Comparison of ENCODE assay signal across 9 cellular contexts in the genomic region with DNA sequence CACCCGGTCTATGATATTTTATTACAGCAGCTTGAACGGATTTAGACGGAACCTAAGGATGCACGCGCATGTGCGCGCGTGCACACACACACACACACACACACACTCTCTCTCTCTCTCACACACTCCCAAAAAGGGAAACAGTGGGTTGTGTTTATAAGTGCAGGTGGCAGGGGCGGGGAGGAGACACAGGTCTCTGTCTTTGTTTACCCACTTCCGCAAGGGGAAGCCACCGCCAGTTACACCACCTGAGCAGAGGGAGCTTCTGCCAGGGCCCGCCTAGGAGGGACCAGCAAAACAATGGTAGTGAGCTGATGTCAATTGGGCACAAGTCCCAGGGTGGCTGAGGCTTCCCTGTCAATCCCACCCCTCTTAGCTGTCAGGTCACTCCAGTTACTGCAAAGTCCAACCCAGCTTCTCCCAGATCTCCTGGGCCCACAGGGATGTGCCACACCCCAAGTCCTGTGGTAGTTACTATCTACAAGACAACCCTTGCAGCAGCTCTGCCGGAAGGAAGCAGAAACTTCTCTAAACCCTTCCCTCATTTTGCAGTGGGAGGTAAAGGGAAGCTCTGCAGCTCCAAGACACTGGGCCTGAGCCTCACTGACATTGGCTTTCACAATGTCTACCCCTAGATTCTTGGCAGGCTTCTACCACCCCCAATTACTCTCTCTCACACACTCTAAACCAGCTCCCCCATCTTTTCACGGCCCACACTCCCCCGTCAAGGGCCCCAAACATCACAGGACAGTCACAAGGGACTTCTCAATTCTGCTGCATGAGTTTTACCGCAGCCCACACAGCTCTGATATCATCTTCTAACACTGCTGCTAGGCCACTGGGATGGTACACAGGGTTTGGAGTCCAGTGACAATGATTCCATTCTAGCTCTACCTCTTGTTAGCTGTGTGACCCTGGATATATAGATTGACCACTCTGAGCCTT. TPM values are rescaled to one million over a fixed set of nuclear protein-coding genes. Genes with fewer than 3 reads are reported as not detected.
A peak's percentile ranks its signal among the peaks of the same experiment; 100 is the strongest.
DNase-seq lines count a peak whose midpoint lies in the region; ATAC-seq and TF ChIP-seq lines count a peak whose summit lies in the region.
"Had no signal": no experiment of that assay in that cellular context is flagged by ENCODE, and none has a peak within 500 bp of the region (broad histone marks: within the 10 kb centered on the region; RNA-seq: fewer than 3 reads in every experiment).

No MANE protein-coding gene starts in this region.

- H3K79me2 ChIP-seq in GM23338 (replicated peaks; ENCODE audit: insufficient read depth), result peaks cover 60% of the 10 kb centered on the region

- H3K4me2 ChIP-seq in GM23338, result no peak overlapping the region

- no peaks in the 10 kb centered on the region for H3F3A ChIP-seq in GM23338 (replicated peaks; ENCODE audit: low read depth)

- H3K9me2 ChIP-seq in GM23338 (ENCODE audit: insufficient read depth), result no peaks in the 10 kb centered on the region; the same call in 1 of the 2 replicates

- H3K4me1 ChIP-seq in heart left ventricle (peaks cover 11 to 100% (median 85%) of the 10 kb centered on the region in 12 donors), GM23338 (ENCODE audit: insufficient read depth) (no peaks in the 10 kb centered on the region; the same call in 1 of the 2 replicates)

- H3K9me3 ChIP-seq in heart left ventricle, result peaks cover 0 to 7% (median 0%) of the 10 kb centered on the region in 12 donors

- H3K27me3 ChIP-seq in heart left ventricle (no peaks in the 10 kb centered on the region), GM23338 (ENCODE audit: insufficient read depth) (no peaks in the 10 kb centered on the region)

- H3K27ac Mint-ChIP-seq in GM23338, result no peak overlapping the region; the same call in 1 of the 2 replicates

- peak overlapping the region in 11 of 12 donors; percentile 29 to 93 (median 80) for H3K27ac ChIP-seq in heart left ventricle
- no peak overlapping the region for H3K27ac ChIP-seq in GM23338 (ENCODE audit: low read depth)

- intact Hi-C loops in heart left ventricle (cut with DNase I), result no loop called here

- H2AFZ ChIP-seq in GM23338, result no peak overlapping the region

- H3K4me1 Mint-ChIP-seq in GM23338, result peaks cover 20% of the 10 kb centered on the region

- TF ChIP-seq POLR2A in GM15510 (IDR thresholded peaks at IDR 0.05; ENCODE audit: borderline replicate concordance, extremely low read depth, insufficient read length) (peak; percentile 15), heart left ventricle (IDR thresholded peaks at IDR 0.05) (no peak)

- H3K4me3 ChIP-seq in heart left ventricle (peak overlapping the region in 1 of 12 donors; percentile 18), GM23338 (no peak overlapping the region)

- H3K36me3 ChIP-seq in heart left ventricle (peaks cover 0 to 6% (median 0%) of the 10 kb centered on the region in 9 donors), GM23338 (ENCODE audit: insufficient read depth) (no peaks in the 10 kb centered on the region)

- peak; percentile 76 for DNase-seq in NAMALWA (ENCODE audit: low spot score)
- DNase-seq in activated CD4-positive, alpha-beta T cell treated with anti-CD3 and anti-CD28 coated beads, Interleukin-2, amount 50 U/mL, for 48 hours, result peak; percentile 62 to 71
- DNase-seq in heart left ventricle, result peak in 1 of 5 donors; percentile 67
- peak; percentile 32 to 58 for DNase-seq in stimulated activated CD4-positive, alpha-beta T cell treated with anti-CD3 and anti-CD28 coated beads, Interleukin-4, amount 100 ng/mL, for 48 hours (ENCODE audit: low read depth in 2 of 2)
- no peak for DNase-seq in GM23338 (ENCODE audit: low spot score)
- no peak for DNase-seq in SW 1271 (lab: John Stamatoyannopoulos, UW)

- 39 to 61% (median 51%) methylated on average over 15 to 16 of the region's 16 CpGs for WGBS in heart left ventricle, 4 donors

- ATAC-seq in GM21825 (IDR thresholded peaks at IDR 0.05; ENCODE audit: unreplicated experiment) (peak; percentile 85), heart left ventricle (peak in 3 of 4 donors; percentile 1 to 28 (median 19)), GM23338 (no peak)

- H3K9me3 Mint-ChIP-seq in GM23338, result no peaks in the 10 kb centered on the region

- TF ChIP-seq CTCF in heart left ventricle (IDR thresholded peaks at IDR 0.05), result no peak
- TF ChIP-seq CTCF in GM23338 (conservative IDR thresholded peaks at IDR 0.05; ENCODE audit: low read depth in 2 of 2), result no peak

- peaks cover 15% of the 10 kb centered on the region for H4K20me1 ChIP-seq in GM23338 (replicated peaks; ENCODE audit: insufficient read depth)

- no peak overlapping the region for H3K4me3 Mint-ChIP-seq in GM23338

- H3K36me3 Mint-ChIP-seq in GM23338 (ENCODE audit: low read depth), result no peaks in the 10 kb centered on the region

- no peaks in the 10 kb centered on the region for H3K27me3 Mint-ChIP-seq in GM23338 (ENCODE audit: insufficient read depth, low read depth, poor library complexity)

TF ChIP-seq in GM23338, 12 proteins besides CTCF, POLR2A, EP300 and RAD21:
- TF ChIP-seq EZH2phosphoT487 (IDR thresholded peaks at IDR 0.05; ENCODE audit: unreplicated experiment) (no peak), JUNB (IDR thresholded peaks at IDR 0.05; ENCODE audit: unreplicated experiment) (no peak), STAT1 (IDR thresholded peaks at IDR 0.05; ENCODE audit: unreplicated experiment) (no peak), EZH2 (IDR thresholded peaks at IDR 0.05; ENCODE audit: low read depth, unreplicated experiment) (no peak), ZNF114 (CRISPR knock-in tag; IDR thresholded peaks at IDR 0.05) (no peak), NANOG (IDR thresholded peaks at IDR 0.05; ENCODE audit: borderline replicate concordance) (no peak), ZNF331 (CRISPR knock-in tag; IDR thresholded peaks at IDR 0.05; ENCODE audit: low read depth) (no peak)
- TF ChIP-seq, protein P1, sequence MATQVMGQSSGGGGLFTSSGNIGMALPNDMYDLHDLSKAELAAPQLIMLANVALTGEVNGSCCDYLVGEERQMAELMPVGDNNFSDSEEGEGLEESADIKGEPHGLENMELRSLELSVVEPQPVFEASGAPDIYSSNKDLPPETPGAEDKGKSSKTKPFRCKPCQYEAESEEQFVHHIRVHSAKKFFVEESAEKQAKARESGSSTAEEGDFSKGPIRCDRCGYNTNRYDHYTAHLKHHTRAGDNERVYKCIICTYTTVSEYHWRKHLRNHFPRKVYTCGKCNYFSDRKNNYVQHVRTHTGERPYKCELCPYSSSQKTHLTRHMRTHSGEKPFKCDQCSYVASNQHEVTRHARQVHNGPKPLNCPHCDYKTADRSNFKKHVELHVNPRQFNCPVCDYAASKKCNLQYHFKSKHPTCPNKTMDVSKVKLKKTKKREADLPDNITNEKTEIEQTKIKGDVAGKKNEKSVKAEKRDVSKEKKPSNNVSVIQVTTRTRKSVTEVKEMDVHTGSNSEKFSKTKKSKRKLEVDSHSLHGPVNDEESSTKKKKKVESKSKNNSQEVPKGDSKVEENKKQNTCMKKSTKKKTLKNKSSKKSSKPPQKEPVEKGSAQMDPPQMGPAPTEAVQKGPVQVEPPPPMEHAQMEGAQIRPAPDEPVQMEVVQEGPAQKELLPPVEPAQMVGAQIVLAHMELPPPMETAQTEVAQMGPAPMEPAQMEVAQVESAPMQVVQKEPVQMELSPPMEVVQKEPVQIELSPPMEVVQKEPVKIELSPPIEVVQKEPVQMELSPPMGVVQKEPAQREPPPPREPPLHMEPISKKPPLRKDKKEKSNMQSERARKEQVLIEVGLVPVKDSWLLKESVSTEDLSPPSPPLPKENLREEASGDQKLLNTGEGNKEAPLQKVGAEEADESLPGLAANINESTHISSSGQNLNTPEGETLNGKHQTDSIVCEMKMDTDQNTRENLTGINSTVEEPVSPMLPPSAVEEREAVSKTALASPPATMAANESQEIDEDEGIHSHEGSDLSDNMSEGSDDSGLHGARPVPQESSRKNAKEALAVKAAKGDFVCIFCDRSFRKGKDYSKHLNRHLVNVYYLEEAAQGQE (IDR thresholded peaks at IDR 0.05; ENCODE audit: unreplicated experiment), result no peak

RNA-seq across cellular contexts. Expression of a gene that starts 17.6 kb away (rescaled TPM):
- total RNA-seq in heart left ventricle, result 100 to 1,000 TPM; 281 to 440 (median 368) TPM
- polyA plus RNA-seq in heart left ventricle, result 100 to 1,000 TPM; 152 to 487 TPM
- 38.9 and 42.3 TPM in 2 replicates for total RNA-seq in GM23338 (2014; rRNA removed; shearing (Covaris generic))
- polyA plus RNA-seq in GM23338 (2016; fragmentation: Nextera tagmentation; extraction: Ambion mirVana), result 70.0 and 73.7 TPM in 2 replicates

RNA-seq across cellular contexts. Expression of a gene that starts 55.2 kb away (rescaled TPM):
- 10 to 100 TPM; 16.5 to 51.6 (median 25.1) TPM for total RNA-seq in heart left ventricle
- 10 to 100 TPM; 26.5 to 45.8 TPM for polyA plus RNA-seq in heart left ventricle
- total RNA-seq in GM23338 (2014; rRNA removed; shearing (Covaris generic)), result 0.89 and 1.1 TPM in 2 replicates
- 11.0 and 14.4 TPM in 2 replicates for polyA plus RNA-seq in GM23338 (2016; fragmentation: Nextera tagmentation; extraction: Ambion mirVana)
- total RNA-seq: NCI-H460 had no signal

Comparison
In these comparisons a context has a peak if more than half of its experiments do, and no peak if none do; other contexts are left out.
1. DNase-seq: peak in NAMALWA (single experiment), activated CD4-positive, alpha-beta T cell treated with anti-CD3 and anti-CD28 coated beads, Interleukin-2, amount 50 U/mL, for 48 hours (2 of 2) and stimulated activated CD4-positive, alpha-beta T cell treated with anti-CD3 and anti-CD28 coated beads, Interleukin-4, amount 100 ng/mL, for 48 hours (2 of 2); none in GM23338 (single experiment) and SW 1271 (0 of 2).